ENCODE assay signal across 1 cellular context in genomic region chr16:82169861-82170845, GRCh38.
TF ChIP-seq lines count a peak whose summit lies in the region.

Gene MPHOSPH6 (minus strand): TSS chr16:82170224. CDS start chr16:82170175, 49 bp downstream.

TF ChIP-seq in HepG2, 621 proteins besides CTCF, POLR2A, EP300 and RAD21 (continued from another document and continues in another):
- TF ChIP-seq DMTF1 (CRISPR knock-in tag; IDR thresholded peaks at IDR 0.05) (no peak), JUNB (CRISPR knock-in tag; IDR thresholded peaks at IDR 0.05; ENCODE audit: borderline replicate concordance) (no peak), NCOA1 (CRISPR knock-in tag; IDR thresholded peaks at IDR 0.05) (peak; percentile 93; the same call in 1 of the 2 replicates), JUND (CRISPR knock-in tag; IDR thresholded peaks at IDR 0.05) (peak; percentile 75), CHD2 (IDR thresholded peaks at IDR 0.05; ENCODE audit: low read depth, low read length) (0 out of 2 replicates have a peak, but pooled peaks have one; percentile 15), ZSCAN30 (CRISPR knock-in tag; IDR thresholded peaks at IDR 0.05) (no peak), ZBTB21 (CRISPR knock-in tag; IDR thresholded peaks at IDR 0.05) (no peak), ARNT (IDR thresholded peaks at IDR 0.05) (no peak), ZNF839 (CRISPR knock-in tag; IDR thresholded peaks at IDR 0.05; ENCODE audit: borderline replicate concordance) (peak; percentile 88), RELA (CRISPR knock-in tag; IDR thresholded peaks at IDR 0.05) (peak; percentile 61; the same call in 1 of the 2 replicates), GZF1 (CRISPR knock-in tag; IDR thresholded peaks at IDR 0.05) (peak; percentile 80), ZFP82 (CRISPR knock-in tag; IDR thresholded peaks at IDR 0.05; ENCODE audit: borderline replicate concordance) (peak; percentile 92), ZNF331 (CRISPR knock-in tag; IDR thresholded peaks at IDR 0.05) (peak; percentile 79), PAWR (CRISPR knock-in tag; IDR thresholded peaks at IDR 0.05; ENCODE audit: borderline replicate concordance) (no peak), ZNF335 (CRISPR knock-in tag; IDR thresholded peaks at IDR 0.05) (peak; percentile 69; the same call in 1 of the 2 replicates), MAFG (CRISPR knock-in tag; IDR thresholded peaks at IDR 0.05) (0 out of 2 replicates have a peak, but pooled peaks have one; percentile 71), SIN3A (IDR thresholded peaks at IDR 0.05; ENCODE audit: borderline replicate concordance, low read depth, low read length) (peak; percentile 83; the same call in 1 of the 2 replicates), ZNF329 (CRISPR knock-in tag; IDR thresholded peaks at IDR 0.05; ENCODE audit: low read depth) (peak; percentile 47), REXO4 (CRISPR knock-in tag; IDR thresholded peaks at IDR 0.05; ENCODE audit: borderline replicate concordance) (peak; percentile 55; the same call in 1 of the 2 replicates), PAXIP1 (CRISPR knock-in tag; conservative IDR thresholded peaks at IDR 0.05) (peak; percentile 53), SNAPC4 (CRISPR knock-in tag; IDR thresholded peaks at IDR 0.05) (peak; percentile 88; the same call in 1 of the 2 replicates), ZC3H4 (CRISPR knock-in tag; IDR thresholded peaks at IDR 0.05; ENCODE audit: borderline replicate concordance) (0 out of 2 replicates have a peak, but pooled peaks have one; percentile 41), ZMAT5 (CRISPR knock-in tag; IDR thresholded peaks at IDR 0.05; ENCODE audit: borderline replicate concordance, low read depth) (no peak), DR1 (CRISPR knock-in tag; IDR thresholded peaks at IDR 0.05) (peak; percentile 59), ATF1 (CRISPR knock-in tag; IDR thresholded peaks at IDR 0.05) (no peak), ELF4 (CRISPR knock-in tag; IDR thresholded peaks at IDR 0.05; ENCODE audit: borderline replicate concordance) (no peak), CHD4 (IDR thresholded peaks at IDR 0.05; ENCODE audit: borderline replicate concordance, low read length) (no peak), FOXP1 (IDR thresholded peaks at IDR 0.05) (no peak), FOXP1 (CRISPR knock-in tag; IDR thresholded peaks at IDR 0.05) (peak; percentile 20; the same call in 1 of the 2 replicates), ZNF232 (CRISPR knock-in tag; IDR thresholded peaks at IDR 0.05; ENCODE audit: borderline replicate concordance) (peak; percentile 80), ZNF713 (CRISPR knock-in tag; IDR thresholded peaks at IDR 0.05) (peak; percentile 91), DMAP1 (CRISPR knock-in tag; IDR thresholded peaks at IDR 0.05) (peak; percentile 83), GATAD1 (CRISPR knock-in tag; IDR thresholded peaks at IDR 0.05) (peak; percentile 66; the same call in 1 of the 2 replicates), RAD51 (IDR thresholded peaks at IDR 0.05; ENCODE audit: borderline replicate concordance) (no peak), BCL3 (CRISPR knock-in tag; IDR thresholded peaks at IDR 0.05) (peak; percentile 96), ZNF768 (CRISPR knock-in tag; IDR thresholded peaks at IDR 0.05) (peak; percentile 75), PLRG1 (conservative IDR thresholded peaks at IDR 0.05) (no peak)
- TF ChIP-seq, protein P1, sequence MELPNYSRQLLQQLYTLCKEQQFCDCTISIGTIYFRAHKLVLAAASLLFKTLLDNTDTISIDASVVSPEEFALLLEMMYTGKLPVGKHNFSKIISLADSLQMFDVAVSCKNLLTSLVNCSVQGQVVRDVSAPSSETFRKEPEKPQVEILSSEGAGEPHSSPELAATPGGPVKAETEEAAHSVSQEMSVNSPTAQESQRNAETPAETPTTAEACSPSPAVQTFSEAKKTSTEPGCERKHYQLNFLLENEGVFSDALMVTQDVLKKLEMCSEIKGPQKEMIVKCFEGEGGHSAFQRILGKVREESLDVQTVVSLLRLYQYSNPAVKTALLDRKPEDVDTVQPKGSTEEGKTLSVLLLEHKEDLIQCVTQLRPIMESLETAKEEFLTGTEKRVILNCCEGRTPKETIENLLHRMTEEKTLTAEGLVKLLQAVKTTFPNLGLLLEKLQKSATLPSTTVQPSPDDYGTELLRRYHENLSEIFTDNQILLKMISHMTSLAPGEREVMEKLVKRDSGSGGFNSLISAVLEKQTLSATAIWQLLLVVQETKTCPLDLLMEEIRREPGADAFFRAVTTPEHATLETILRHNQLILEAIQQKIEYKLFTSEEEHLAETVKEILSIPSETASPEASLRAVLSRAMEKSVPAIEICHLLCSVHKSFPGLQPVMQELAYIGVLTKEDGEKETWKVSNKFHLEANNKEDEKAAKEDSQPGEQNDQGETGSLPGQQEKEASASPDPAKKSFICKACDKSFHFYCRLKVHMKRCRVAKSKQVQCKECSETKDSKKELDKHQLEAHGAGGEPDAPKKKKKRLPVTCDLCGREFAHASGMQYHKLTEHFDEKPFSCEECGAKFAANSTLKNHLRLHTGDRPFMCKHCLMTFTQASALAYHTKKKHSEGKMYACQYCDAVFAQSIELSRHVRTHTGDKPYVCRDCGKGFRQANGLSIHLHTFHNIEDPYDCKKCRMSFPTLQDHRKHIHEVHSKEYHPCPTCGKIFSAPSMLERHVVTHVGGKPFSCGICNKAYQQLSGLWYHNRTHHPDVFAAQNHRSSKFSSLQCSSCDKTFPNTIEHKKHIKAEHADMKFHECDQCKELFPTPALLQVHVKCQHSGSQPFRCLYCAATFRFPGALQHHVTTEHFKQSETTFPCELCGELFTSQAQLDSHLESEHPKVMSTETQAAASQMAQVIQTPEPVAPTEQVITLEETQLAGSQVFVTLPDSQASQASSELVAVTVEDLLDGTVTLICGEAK (IDR thresholded peaks at IDR 0.05): no peak
- TF ChIP-seq, protein P1 (CRISPR knock-in tag; IDR thresholded peaks at IDR 0.05): peak; percentile 85
- TF ChIP-seq, protein P2, sequence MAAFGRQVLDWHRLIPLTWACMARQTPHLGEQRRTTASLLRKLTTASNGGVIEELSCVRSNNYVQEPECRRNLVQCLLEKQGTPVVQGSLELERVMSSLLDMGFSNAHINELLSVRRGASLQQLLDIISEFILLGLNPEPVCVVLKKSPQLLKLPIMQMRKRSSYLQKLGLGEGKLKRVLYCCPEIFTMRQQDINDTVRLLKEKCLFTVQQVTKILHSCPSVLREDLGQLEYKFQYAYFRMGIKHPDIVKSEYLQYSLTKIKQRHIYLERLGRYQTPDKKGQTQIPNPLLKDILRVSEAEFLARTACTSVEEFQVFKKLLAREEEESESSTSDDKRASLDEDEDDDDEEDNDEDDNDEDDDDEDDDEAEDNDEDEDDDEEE (CRISPR knock-in tag; IDR thresholded peaks at IDR 0.05): peak; percentile 60; the same call in 1 of the 2 replicates
